In genomic region chr11:120335928-120336640, GRCh38 we compare ENCODE assay signal across 1 cellular context.
TF ChIP-seq lines count a peak whose summit lies in the region.

A gene with protein sequence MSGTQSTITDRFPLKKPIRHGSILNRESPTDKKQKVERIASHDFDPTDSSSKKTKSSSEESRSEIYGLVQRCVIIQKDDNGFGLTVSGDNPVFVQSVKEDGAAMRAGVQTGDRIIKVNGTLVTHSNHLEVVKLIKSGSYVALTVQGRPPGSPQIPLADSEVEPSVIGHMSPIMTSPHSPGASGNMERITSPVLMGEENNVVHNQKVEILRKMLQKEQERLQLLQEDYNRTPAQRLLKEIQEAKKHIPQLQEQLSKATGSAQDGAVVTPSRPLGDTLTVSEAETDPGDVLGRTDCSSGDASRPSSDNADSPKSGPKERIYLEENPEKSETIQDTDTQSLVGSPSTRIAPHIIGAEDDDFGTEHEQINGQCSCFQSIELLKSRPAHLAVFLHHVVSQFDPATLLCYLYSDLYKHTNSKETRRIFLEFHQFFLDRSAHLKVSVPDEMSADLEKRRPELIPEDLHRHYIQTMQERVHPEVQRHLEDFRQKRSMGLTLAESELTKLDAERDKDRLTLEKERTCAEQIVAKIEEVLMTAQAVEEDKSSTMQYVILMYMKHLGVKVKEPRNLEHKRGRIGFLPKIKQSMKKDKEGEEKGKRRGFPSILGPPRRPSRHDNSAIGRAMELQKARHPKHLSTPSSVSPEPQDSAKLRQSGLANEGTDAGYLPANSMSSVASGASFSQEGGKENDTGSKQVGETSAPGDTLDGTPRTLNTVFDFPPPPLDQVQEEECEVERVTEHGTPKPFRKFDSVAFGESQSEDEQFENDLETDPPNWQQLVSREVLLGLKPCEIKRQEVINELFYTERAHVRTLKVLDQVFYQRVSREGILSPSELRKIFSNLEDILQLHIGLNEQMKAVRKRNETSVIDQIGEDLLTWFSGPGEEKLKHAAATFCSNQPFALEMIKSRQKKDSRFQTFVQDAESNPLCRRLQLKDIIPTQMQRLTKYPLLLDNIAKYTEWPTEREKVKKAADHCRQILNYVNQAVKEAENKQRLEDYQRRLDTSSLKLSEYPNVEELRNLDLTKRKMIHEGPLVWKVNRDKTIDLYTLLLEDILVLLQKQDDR (N-terminal part only) (plus strand): TSS chr11:120336413. CDS start chr11:120337244, 831 bp downstream.

TF ChIP-seq in K562, 482 proteins besides CTCF, POLR2A, EP300 and RAD21 (continued from another document and continues in another):
- TF ChIP-seq ARID4B (CRISPR knock-in tag; IDR thresholded peaks at IDR 0.05) (no peak), HDGF (IDR thresholded peaks at IDR 0.05) (no peak), ZNF347 (CRISPR knock-in tag; IDR thresholded peaks at IDR 0.05; ENCODE audit: low read depth) (no peak), FOXK1 (CRISPR knock-in tag; IDR thresholded peaks at IDR 0.05; ENCODE audit: borderline replicate concordance) (no peak), CBFA2T2 (conservative IDR thresholded peaks at IDR 0.05) (no peak), GATA2 (CRISPR knock-in tag; IDR thresholded peaks at IDR 0.05) (no peak), POLR2H (tag; IDR thresholded peaks at IDR 0.05; ENCODE audit: low read depth) (no peak), HNRNPUL1 (IDR thresholded peaks at IDR 0.05; ENCODE audit: low read length) (no peak), BCLAF1 (IDR thresholded peaks at IDR 0.05; ENCODE audit: borderline replicate concordance in 1 of 2, control insufficient read depth in 1 of 2, low read depth in 2 of 2, low read length in 1 of 2) (peak in 1 of 2 experiments; percentile 84; a peak in 1 of 4 replicates), ZBTB43 (CRISPR knock-in tag; IDR thresholded peaks at IDR 0.05) (no peak), JUN (IDR thresholded peaks at IDR 0.05; ENCODE audit: borderline replicate concordance, low read depth, low read length) (no peak; the same call in 1 of the 2 replicates), JUN (CRISPR knock-in tag; IDR thresholded peaks at IDR 0.05; ENCODE audit: borderline replicate concordance) (no peak), HNRNPH1 (optimal IDR thresholded peaks at IDR 0.05; ENCODE audit: low read depth, low read length) (no peak), HMG20B (CRISPR knock-in tag; IDR thresholded peaks at IDR 0.05) (no peak), GATAD2B (IDR thresholded peaks at IDR 0.05; ENCODE audit: borderline replicate concordance) (peak; percentile 94), TEAD1 (CRISPR knock-in tag; IDR thresholded peaks at IDR 0.05) (no peak), SAFB (IDR thresholded peaks at IDR 0.05; ENCODE audit: borderline replicate concordance, low read depth, low read length) (no peak), KDM1A (IDR thresholded peaks at IDR 0.05) (peak in 1 of 2 experiments; percentile 42; a peak in 1 of 4 replicates), ZNF76 (CRISPR knock-in tag; IDR thresholded peaks at IDR 0.05; ENCODE audit: borderline replicate concordance) (no peak), HLTF (IDR thresholded peaks at IDR 0.05) (peak; percentile 92), CCAR2 (IDR thresholded peaks at IDR 0.05; ENCODE audit: low read depth, low read length) (no peak), TAF15 (IDR thresholded peaks at IDR 0.05; ENCODE audit: low read depth, low read length) (no peak), TAF1 (IDR thresholded peaks at IDR 0.05; ENCODE audit: control insufficient read depth, extremely low read depth, insufficient read depth, low read length, severe bottlenecking) (peak; percentile 74), ZNF212 (CRISPR knock-in tag; IDR thresholded peaks at IDR 0.05) (no peak), NRF1 (conservative IDR thresholded peaks at IDR 0.05 in 1 of 2, IDR thresholded peaks at IDR 0.05 in 1 of 2) (peak in 1 of 2 experiments; percentile 67; a peak in 2 of 4 replicates), RBM25 (IDR thresholded peaks at IDR 0.05; ENCODE audit: low read depth, low read length, severe bottlenecking) (no peak), ZNF282 (CRISPR knock-in tag; IDR thresholded peaks at IDR 0.05) (no peak), SRF (CRISPR knock-in tag; IDR thresholded peaks at IDR 0.05) (0 out of 4 replicates have a peak, but pooled peaks of 1 of the 2 experiments have one; percentile 35), ZNF217 (CRISPR knock-in tag; IDR thresholded peaks at IDR 0.05) (no peak), ASH1L (IDR thresholded peaks at IDR 0.05; ENCODE audit: borderline replicate concordance, low read depth, partially characterized antibody) (no peak), PHB (CRISPR knock-in tag; IDR thresholded peaks at IDR 0.05) (0 out of 2 replicates have a peak, but pooled peaks have one; percentile 33), DDX20 (tag; IDR thresholded peaks at IDR 0.05; ENCODE audit: low read depth) (no peak), SMARCA5 (IDR thresholded peaks at IDR 0.05) (no peak), BRF1 (IDR thresholded peaks at IDR 0.05; ENCODE audit: borderline replicate concordance, extremely low read depth, insufficient read length) (no peak), ZNF395 (CRISPR knock-in tag; IDR thresholded peaks at IDR 0.05) (peak; percentile 51; the same call in 1 of the 2 replicates), SFPQ (IDR thresholded peaks at IDR 0.05; ENCODE audit: low read depth, low read length) (no peak), NFIX (CRISPR knock-in tag; IDR thresholded peaks at IDR 0.05; ENCODE audit: low read depth) (no peak), ZNF23 (CRISPR knock-in tag; IDR thresholded peaks at IDR 0.05) (no peak), SP1 (CRISPR knock-in tag; IDR thresholded peaks at IDR 0.05) (peak; percentile 72; the same call in 1 of the 2 replicates), FOXK2 (conservative IDR thresholded peaks at IDR 0.05 in 1 of 2, IDR thresholded peaks at IDR 0.05 in 1 of 2; ENCODE audit: low read depth in 2 of 2) (peak in 1 of 2 experiments; percentile 30; a peak in 1 of 4 replicates)
- TF ChIP-seq, protein P1, sequence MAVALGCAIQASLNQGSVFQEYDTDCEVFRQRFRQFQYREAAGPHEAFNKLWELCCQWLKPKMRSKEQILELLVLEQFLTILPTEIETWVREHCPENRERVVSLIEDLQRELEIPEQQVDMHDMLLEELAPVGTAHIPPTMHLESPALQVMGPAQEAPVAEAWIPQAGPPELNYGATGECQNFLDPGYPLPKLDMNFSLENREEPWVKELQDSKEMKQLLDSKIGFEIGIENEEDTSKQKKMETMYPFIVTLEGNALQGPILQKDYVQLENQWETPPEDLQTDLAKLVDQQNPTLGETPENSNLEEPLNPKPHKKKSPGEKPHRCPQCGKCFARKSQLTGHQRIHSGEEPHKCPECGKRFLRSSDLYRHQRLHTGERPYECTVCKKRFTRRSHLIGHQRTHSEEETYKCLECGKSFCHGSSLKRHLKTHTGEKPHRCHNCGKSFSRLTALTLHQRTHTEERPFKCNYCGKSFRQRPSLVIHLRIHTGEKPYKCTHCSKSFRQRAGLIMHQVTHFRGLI (CRISPR knock-in tag; IDR thresholded peaks at IDR 0.05) = 0 out of 2 replicates have a peak, but pooled peaks have one; percentile 15
- TF ChIP-seq, protein P2, sequence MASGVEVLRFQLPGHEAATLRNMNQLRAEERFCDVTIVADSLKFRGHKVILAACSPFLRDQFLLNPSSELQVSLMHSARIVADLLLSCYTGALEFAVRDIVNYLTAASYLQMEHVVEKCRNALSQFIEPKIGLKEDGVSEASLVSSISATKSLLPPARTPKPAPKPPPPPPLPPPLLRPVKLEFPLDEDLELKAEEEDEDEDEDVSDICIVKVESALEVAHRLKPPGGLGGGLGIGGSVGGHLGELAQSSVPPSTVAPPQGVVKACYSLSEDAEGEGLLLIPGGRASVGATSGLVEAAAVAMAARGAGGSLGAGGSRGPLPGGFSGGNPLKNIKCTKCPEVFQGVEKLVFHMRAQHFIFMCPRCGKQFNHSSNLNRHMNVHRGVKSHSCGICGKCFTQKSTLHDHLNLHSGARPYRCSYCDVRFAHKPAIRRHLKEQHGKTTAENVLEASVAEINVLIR (CRISPR knock-in tag; IDR thresholded peaks at IDR 0.05) = no peak
